9 cellular contexts compared by ENCODE assay signal in genomic region chr1:230713915-230714764, GRCh38. TPM values are rescaled to one million over a fixed set of nuclear protein-coding genes. Genes with fewer than 3 reads are reported as not detected.
A peak's percentile ranks its signal among the peaks of the same experiment; 100 is the strongest.
DNase-seq lines count a peak whose midpoint lies in the region; ATAC-seq lines count a peak whose summit lies in the region.
"Had no signal": no experiment of that assay in that cellular context is flagged by ENCODE, and none has a peak within 500 bp of the region (broad histone marks: within the 10 kb centered on the region; RNA-seq: fewer than 3 reads in every experiment).

Gene AGT, minus strand, starts transcription at chr1:230714122. Its CDS starts 3,299 bp downstream, at chr1:230710823.

- no peak within 1 kb of the TSS for H3K27ac ChIP-seq in subcutaneous abdominal adipose tissue (ENCODE audit: low read depth, low read length)

- H3K9ac ChIP-seq in subcutaneous abdominal adipose tissue (ENCODE audit: low read length in 5 of 5) = no peak within 1 kb of the TSS

- POLR2A ChIA-PET in activated CD4-positive, alpha-beta T cell treated with anti-CD3 and anti-CD28 coated beads for 36 hours (lab: Charles Lee) = no interaction called here

- H3K4me1 Mint-ChIP-seq in activated CD4-positive, alpha-beta T cell treated with anti-CD3 and anti-CD28 coated beads for 36 hours = no peaks in the 10 kb centered on the region
- H3K4me1 Mint-ChIP-seq in activated naive CD4-positive, alpha-beta T cell treated with anti-CD3 and anti-CD28 coated beads, Interleukin-2, amount 10 ng/mL, durations not matched to agents 7 days and 5 days = no peaks in the 10 kb centered on the region
- H3K4me1 Mint-ChIP-seq: activated B cell treated with CpG ODN at 0.5 μM for 24 hours had no signal

- peaks cover 12% of the 10 kb centered on the region for H3K27me3 Mint-ChIP-seq in activated CD4-positive, alpha-beta T cell treated with anti-CD3 and anti-CD28 coated beads for 36 hours
- H3K27me3 Mint-ChIP-seq in activated naive CD4-positive, alpha-beta T cell treated with anti-CD3 and anti-CD28 coated beads, Interleukin-2, amount 10 ng/mL, durations not matched to agents 7 days and 5 days = peaks cover 16% of the 10 kb centered on the region

- no peaks in the 10 kb centered on the region for H3K36me3 Mint-ChIP-seq in activated CD4-positive, alpha-beta T cell treated with anti-CD3 and anti-CD28 coated beads for 36 hours (ENCODE audit: low read depth)
- H3K36me3 Mint-ChIP-seq in activated naive CD4-positive, alpha-beta T cell treated with anti-CD3 and anti-CD28 coated beads, Interleukin-2, amount 10 ng/mL, durations not matched to agents 7 days and 5 days = no peaks in the 10 kb centered on the region

- no peaks in the 10 kb centered on the region for H3K27me3 ChIP-seq in subcutaneous abdominal adipose tissue (ENCODE audit: control insufficient read depth in 5 of 5, insufficient read depth in 4 of 5, low read length in 5 of 5)

- peak within 1 kb of the TSS; percentile 17 to 51 (median 34) for H3K4me3 ChIP-seq in subcutaneous abdominal adipose tissue (ENCODE audit: low read depth in 1 of 5, low read length in 5 of 5)

- H3K4me1 ChIP-seq in subcutaneous abdominal adipose tissue (ENCODE audit: control insufficient read depth in 5 of 5, insufficient read depth in 5 of 5, low read length in 5 of 5) = peaks cover 2 to 20% (median 15%) of the 10 kb centered on the region in 5 donors

- ATAC-seq in activated CD4-positive, alpha-beta T cell treated with anti-CD3 and anti-CD28 coated beads for 36 hours = no peak
- no peak for ATAC-seq in HG02759 (IDR thresholded peaks at IDR 0.05; ENCODE audit: unreplicated experiment)

- intact Hi-C loops in activated CD4-positive, alpha-beta T cell treated with anti-CD3 and anti-CD28 coated beads for 36 hours (cut with DNase I, micrococcal nuclease) = no loop called here

- DNase-seq in HS-5 (ENCODE audit: low read depth) (peak; percentile 26), amygdala (lab: John Stamatoyannopoulos, UW) (peak in 50 of 56 donors; percentile 23 to 92 (median 72)), inferior parietal cortex (ENCODE audit: extremely low spot score) (peak; percentile 78), NCI-H1694 treated with DMSO at 0.1 percent for 48 hours (lab: John Stamatoyannopoulos, UW) (no peak)
- DNase-seq in activated CD4-positive, alpha-beta T cell treated with anti-CD3 and anti-CD28 coated beads for 36 hours = no peak
- no peak for DNase-seq in activated naive CD4-positive, alpha-beta T cell treated with anti-CD3 and anti-CD28 coated beads, Interleukin-2, amount 10 ng/mL, durations not matched to agents 7 days and 5 days
- DNase-seq: activated B cell treated with CpG ODN at 0.5 μM for 24 hours had no signal

- H3K27ac Mint-ChIP-seq in activated CD4-positive, alpha-beta T cell treated with anti-CD3 and anti-CD28 coated beads for 36 hours = no peak within 1 kb of the TSS
- no peak within 1 kb of the TSS for H3K27ac Mint-ChIP-seq in activated naive CD4-positive, alpha-beta T cell treated with anti-CD3 and anti-CD28 coated beads, Interleukin-2, amount 10 ng/mL, durations not matched to agents 7 days and 5 days
- H3K27ac Mint-ChIP-seq: activated B cell treated with CpG ODN at 0.5 μM for 24 hours had no signal

- H3K36me3 ChIP-seq in subcutaneous abdominal adipose tissue (ENCODE audit: control insufficient read depth in 5 of 5, insufficient read depth in 5 of 5, low read length in 5 of 5) = no peaks in the 10 kb centered on the region

- H3K9me3 ChIP-seq in subcutaneous abdominal adipose tissue (ENCODE audit: control insufficient read depth in 5 of 5, low read length in 5 of 5) = no peaks in the 10 kb centered on the region

- CTCF ChIA-PET in activated CD4-positive, alpha-beta T cell treated with anti-CD3 and anti-CD28 coated beads for 36 hours (lab: Charles Lee) = no interaction called here
- CTCF ChIA-PET in activated naive CD4-positive, alpha-beta T cell treated with anti-CD3 and anti-CD28 coated beads, Interleukin-2, amount 10 ng/mL, durations not matched to agents 7 days and 5 days (lab: Charles Lee) = no interaction called here

- H3K4me3 Mint-ChIP-seq in activated CD4-positive, alpha-beta T cell treated with anti-CD3 and anti-CD28 coated beads for 36 hours = no peak within 1 kb of the TSS
- no peak within 1 kb of the TSS for H3K4me3 Mint-ChIP-seq in activated naive CD4-positive, alpha-beta T cell treated with anti-CD3 and anti-CD28 coated beads, Interleukin-2, amount 10 ng/mL, durations not matched to agents 7 days and 5 days
- H3K4me3 Mint-ChIP-seq: activated B cell treated with CpG ODN at 0.5 μM for 24 hours had no signal

- H3K9me3 Mint-ChIP-seq in activated CD4-positive, alpha-beta T cell treated with anti-CD3 and anti-CD28 coated beads for 36 hours (ENCODE audit: low read depth) = peaks cover 3% of the 10 kb centered on the region
- peaks cover 4% of the 10 kb centered on the region for H3K9me3 Mint-ChIP-seq in activated naive CD4-positive, alpha-beta T cell treated with anti-CD3 and anti-CD28 coated beads, Interleukin-2, amount 10 ng/mL, durations not matched to agents 7 days and 5 days

RNA-seq across cellular contexts. Expression of gene AGT, which starts in this region (rescaled TPM):
- not detected for total RNA-seq in activated CD4-positive, alpha-beta T cell treated with anti-CD3 and anti-CD28 coated beads for 36 hours
- total RNA-seq: activated B cell treated with CpG ODN at 0.5 μM for 24 hours had no signal

Comparison
In these comparisons a context has a peak if more than half of its experiments do, and no peak if none do; other contexts are left out.
1. DNase-seq: peak in HS-5 (single experiment), amygdala (50 of 56) and inferior parietal cortex (single experiment); none in NCI-H1694 treated with DMSO at 0.1 percent for 48 hours (single experiment), activated CD4-positive, alpha-beta T cell treated with anti-CD3 and anti-CD28 coated beads for 36 hours (single experiment) and activated naive CD4-positive, alpha-beta T cell treated with anti-CD3 and anti-CD28 coated beads, Interleukin-2, amount 10 ng/mL, durations not matched to agents 7 days and 5 days (single experiment).